14 cellular contexts compared by ENCODE assay signal in the genomic region with DNA sequence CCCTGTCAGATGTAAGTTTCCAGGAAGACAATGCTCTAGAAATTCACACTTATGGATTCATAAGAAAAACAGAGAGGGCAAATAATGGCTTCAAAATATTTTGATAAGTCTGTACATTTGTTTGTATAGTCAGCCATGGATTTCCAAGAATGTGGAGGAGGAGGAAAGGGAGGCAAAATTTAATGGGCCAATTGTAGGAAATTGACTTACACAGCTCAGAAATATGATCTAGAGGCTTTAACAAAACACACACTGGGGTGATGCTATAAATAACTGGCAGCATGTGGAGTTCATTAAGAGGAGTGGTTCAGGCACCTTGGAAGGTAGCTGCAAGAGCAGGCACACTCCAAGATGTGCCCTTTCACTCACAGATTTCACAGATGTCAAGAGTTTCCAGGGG.
A peak's percentile ranks its signal among the peaks of the same experiment; 100 is the strongest.
DNase-seq lines count a peak whose midpoint lies in the region; ATAC-seq and TF ChIP-seq lines count a peak whose summit lies in the region.
"Had no signal": no experiment of that assay in that cellular context is flagged by ENCODE, and none has a peak within 500 bp of the region (broad histone marks: within the 10 kb centered on the region; RNA-seq: fewer than 3 reads in every experiment).

No MANE protein-coding gene starts in this region.

- H2BK15ac ChIP-seq in mesenchymal stem cell (ENCODE audit: low read depth, poor library complexity, severe bottlenecking) = no peak overlapping the region

- intact Hi-C loops in posterior vena cava (cut with DNase I) = no loop called here

- no peak overlapping the region for H3K4ac ChIP-seq in mesenchymal stem cell (ENCODE audit: low read depth in 1 of 2, low read length in 2 of 2)

- no peak overlapping the region for H3K18ac ChIP-seq in mesenchymal stem cell (ENCODE audit: low read depth in 1 of 2, low read length in 2 of 2)

- no peak overlapping the region for H3K14ac ChIP-seq in mesenchymal stem cell (ENCODE audit: low read length in 2 of 2)

- no peak overlapping the region for H2AFZ ChIP-seq in mesenchymal stem cell (ENCODE audit: low read depth, low read length)

- no peak overlapping the region for H3K23ac ChIP-seq in mesenchymal stem cell (ENCODE audit: low read length in 2 of 2)

- no peak overlapping the region for H4K8ac ChIP-seq in mesenchymal stem cell (ENCODE audit: low read length)

- no peak overlapping the region for H2AK5ac ChIP-seq in mesenchymal stem cell (ENCODE audit: low read length, severe bottlenecking)

- TF ChIP-seq CTCF in AG09309 (IDR thresholded peaks at IDR 0.05; ENCODE audit: control insufficient read depth, insufficient read depth, low read depth, low read length, missing control alignments) (no peak), astrocyte of the cerebellum (IDR thresholded peaks at IDR 0.05; ENCODE audit: low read depth, low read length, missing control alignments) (no peak)

- H3K9ac ChIP-seq in mesenchymal stem cell (ENCODE audit: low read length) = no peak overlapping the region

- ATAC-seq in GM18498 (IDR thresholded peaks at IDR 0.05; ENCODE audit: unreplicated experiment) = no peak
- ATAC-seq: CD8-positive, alpha-beta T cell; heart right ventricle; T-cell had no signal

- peak overlapping the region; percentile 5 for H3K4me2 ChIP-seq in mesenchymal stem cell (ENCODE audit: low read length, poor library complexity, severe bottlenecking)

- H3K4me3 ChIP-seq in AG09309 (ENCODE audit: control insufficient read depth, low read depth, low read length) (no peak overlapping the region), astrocyte of the cerebellum (ENCODE audit: low read depth, low read length) (no peak overlapping the region), mesenchymal stem cell (ENCODE audit: insufficient read depth in 1 of 2, low read depth in 1 of 2, low read length in 2 of 2) (no peak overlapping the region)
- H3K4me3 ChIP-seq: heart right ventricle, transverse colon had no signal

- H4K91ac ChIP-seq in mesenchymal stem cell (ENCODE audit: low read length) = no peak overlapping the region

- no peaks in the 10 kb centered on the region for H3K36me3 ChIP-seq in mesenchymal stem cell (ENCODE audit: control insufficient read depth in 1 of 2, insufficient read depth in 2 of 2, low read depth in 1 of 2, low read length in 2 of 2)
- H3K36me3 ChIP-seq: heart right ventricle, transverse colon had no signal

- peaks cover 11% of the 10 kb centered on the region for H3K4me1 ChIP-seq in mesenchymal stem cell (ENCODE audit: control insufficient read depth, insufficient read depth, low read depth, low read length)
- H3K4me1 ChIP-seq: transverse colon had no signal

- DNase-seq in AG09309 (ENCODE audit: low read depth) (peak; percentile 61), HS-27A (ENCODE audit: low read depth) (peak; percentile 69), astrocyte of the cerebellum (ENCODE audit: low read depth) (peak; percentile 47), mesenchymal stem cell (peak; percentile 6), GM19240 (ENCODE audit: insufficient read length, low spot score) (no peak), posterior vena cava (ENCODE audit: low spot score) (no peak), mucosa of gallbladder (ENCODE audit: low spot score) (no peak)
- DNase-seq: activated CD4-positive, alpha-beta T cell treated with anti-CD3 and anti-CD28 coated beads, Interleukin-2, amount 10 ng/mL, durations not matched to agents 7 days and 5 days; activated effector memory CD4-positive, alpha-beta T cell treated with anti-CD3 and anti-CD28 coated beads, Interleukin-2, amount 50 U/mL, for 16 hours; CD8-positive, alpha-beta T cell; heart right ventricle; T-cell; transverse colon had no signal

- H2BK12ac ChIP-seq in mesenchymal stem cell (ENCODE audit: low read length in 2 of 2) = no peak overlapping the region

- H2BK5ac ChIP-seq in mesenchymal stem cell (ENCODE audit: low read depth, low read length, poor library complexity, severe bottlenecking) = peak overlapping the region; percentile 49

- no peaks in the 10 kb centered on the region for H3K9me3 ChIP-seq in mesenchymal stem cell (ENCODE audit: control insufficient read depth, low read length)
- H3K9me3 ChIP-seq: heart right ventricle, transverse colon had no signal

- no peaks in the 10 kb centered on the region for H3K79me1 ChIP-seq in mesenchymal stem cell (replicated peaks; ENCODE audit: low read length, poor library complexity, severe bottlenecking)

- H2BK120ac ChIP-seq in mesenchymal stem cell (ENCODE audit: low read depth, low read length) = no peak overlapping the region

- H3K27ac ChIP-seq in mesenchymal stem cell (ENCODE audit: low read length, poor library complexity, severe bottlenecking) = peak overlapping the region; percentile 85
- H3K27ac ChIP-seq: heart right ventricle, transverse colon had no signal

- in situ Hi-C loops in astrocyte of the cerebellum (cut with HindIII; ENCODE audit: low sequenced_read_pairs) = loop anchor here (10.0 kb wide), 1 partner anchor 57 kb away; no protein-coding TSS in a partner anchor

- H3K27me3 ChIP-seq in mesenchymal stem cell (ENCODE audit: control insufficient read depth in 1 of 2, insufficient read depth in 1 of 2, low read length in 2 of 2) = peaks cover 0 to 21% of the 10 kb centered on the region in 2 experiments
- H3K27me3 ChIP-seq: transverse colon had no signal

Comparison
In these comparisons a context has a peak if more than half of its experiments do, and no peak if none do; other contexts are left out.
1. DNase-seq: peak in AG09309 (single experiment), HS-27A (single experiment), astrocyte of the cerebellum (single experiment) and mesenchymal stem cell (single experiment); none in GM19240 (single experiment), posterior vena cava (single experiment) and mucosa of gallbladder (single experiment).